ENCODE assay signal across 34 cellular contexts in the genomic region with DNA sequence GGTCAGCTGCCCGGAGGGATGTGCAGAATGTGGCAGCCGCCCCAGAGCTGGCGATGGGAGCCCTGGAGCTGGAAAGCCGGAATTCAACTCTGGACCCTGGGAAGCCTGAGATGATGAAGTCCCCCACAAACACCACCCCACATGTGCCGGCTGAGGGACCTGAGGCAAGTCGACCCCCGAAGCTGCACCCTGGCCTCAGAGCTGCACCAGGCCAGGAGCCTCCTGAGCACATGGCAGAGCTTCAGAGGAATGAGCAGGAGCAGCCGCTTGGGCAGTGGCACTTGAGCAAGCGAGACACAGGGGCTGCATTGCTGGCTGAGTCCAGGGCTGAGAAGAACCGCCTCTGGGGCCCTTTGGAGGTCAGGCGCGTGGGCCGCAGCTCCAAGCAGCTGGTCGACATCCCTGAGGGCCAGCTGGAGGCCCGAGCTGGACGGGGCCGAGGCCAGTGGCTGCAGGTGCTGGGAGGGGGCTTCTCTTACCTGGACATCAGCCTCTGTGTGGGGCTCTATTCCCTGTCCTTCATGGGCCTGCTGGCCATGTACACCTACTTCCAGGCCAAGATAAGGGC. TPM values are rescaled to one million over a fixed set of nuclear protein-coding genes. Genes with fewer than 3 reads are reported as not detected.
"Had no signal": no experiment of that assay in that cellular context is flagged by ENCODE, and none has a peak within 500 bp of the region (broad histone marks: within the 10 kb centered on the region; RNA-seq: fewer than 3 reads in every experiment).

No MANE protein-coding gene starts in this region.

- H3K4me1 ChIP-seq: body of pancreas, colonic mucosa had no signal

- H3K9me3 ChIP-seq: adrenal gland, body of pancreas, colonic mucosa, esophagus squamous epithelium had no signal

- DNase-seq: activated CD4-positive, alpha-beta memory T cell treated with anti-CD3 and anti-CD28 coated beads for 36 hours; activated CD4-positive, alpha-beta T cell treated with anti-CD3 and anti-CD28 coated beads for 36 hours; activated CD4-positive, alpha-beta T cell treated with anti-CD3 and anti-CD28 coated beads, Interleukin-2, amount 10 ng/mL, durations not matched to agents 24 days and 14 days; activated CD4-positive, CD25-positive, alpha-beta regulatory T cell; activated CD4-positive, CD25-positive, alpha-beta regulatory T cell treated with anti-CD3 and anti-CD28 coated beads, Interleukin-2, amount 50 U/mL, for 72 hours; activated CD8-positive, alpha-beta memory T cell treated with anti-CD3 and anti-CD28 coated beads, Interleukin-2, amount 10 ng/mL, durations not matched to agents 7 days and 5 days; activated CD8-positive, alpha-beta memory T cell treated with anti-CD3 and anti-CD28 coated beads, Interleukin-2, amount 50 U/mL, for 4 hours; activated CD8-positive, alpha-beta T cell treated with anti-CD3 and anti-CD28 coated beads, Interleukin-2, amount 10 ng/mL, durations not matched to agents 7 days and 5 days; activated effector memory CD4-positive, alpha-beta T cell treated with anti-CD3 and anti-CD28 coated beads, Interleukin-2, amount 50 U/mL, for 16 hours; activated naive CD4-positive, alpha-beta T cell treated with anti-CD3 and anti-CD28 coated beads for 36 hours; activated naive CD8-positive, alpha-beta T cell treated with anti-CD3 and anti-CD28 coated beads for 36 hours; activated naive CD8-positive, alpha-beta T cell treated with anti-CD3 and anti-CD28 coated beads, Interleukin-2, amount 50 U/mL, for 24 hours; activated T-cell treated with anti-CD3 and anti-CD28 coated beads, Interleukin-2, amount 50 U/mL, for 1 hour; activated T-cell treated with anti-CD3 and anti-CD28 coated beads, Interleukin-2, amount 50 U/mL, for 48 hours; adrenal gland; aorta; body of pancreas; caudate nucleus; cerebellar nuclear complex; colonic mucosa; effector CD8-positive, alpha-beta T cell; esophagus squamous epithelium; head of caudate nucleus; T-helper 1 cell; T-helper 17 cell had no signal

- H3K4me1 Mint-ChIP-seq: activated CD4-positive, alpha-beta T cell treated with anti-CD3 and anti-CD28 coated beads for 36 hours; activated naive CD4-positive, alpha-beta T cell treated with anti-CD3 and anti-CD28 coated beads, Interleukin-2, amount 50 U/mL, for 24 hours; activated naive CD8-positive, alpha-beta T cell treated with anti-CD3 and anti-CD28 coated beads for 36 hours had no signal

- ATAC-seq: activated CD4-positive, alpha-beta T cell treated with anti-CD3 and anti-CD28 coated beads for 36 hours; activated CD8-positive, alpha-beta memory T cell treated with anti-CD3 and anti-CD28 coated beads, Interleukin-2, amount 10 ng/mL, durations not matched to agents 7 days and 5 days; activated CD8-positive, alpha-beta T cell treated with anti-CD3 and anti-CD28 coated beads, Interleukin-2, amount 10 ng/mL, durations not matched to agents 7 days and 5 days; activated naive CD8-positive, alpha-beta T cell treated with anti-CD3 and anti-CD28 coated beads, Interleukin-2, amount 50 U/mL, for 24 hours; body of pancreas; T-helper 17 cell had no signal

- H3K9me3 Mint-ChIP-seq: activated CD4-positive, alpha-beta memory T cell treated with anti-CD3 and anti-CD28 coated beads for 36 hours; activated CD4-positive, alpha-beta T cell treated with anti-CD3 and anti-CD28 coated beads, Interleukin-2, amount 10 ng/mL, durations not matched to agents 24 days and 14 days; activated naive CD4-positive, alpha-beta T cell treated with anti-CD3 and anti-CD28 coated beads for 36 hours; activated naive CD4-positive, alpha-beta T cell treated with anti-CD3 and anti-CD28 coated beads, Interleukin-2, amount 50 U/mL, for 24 hours; activated naive CD8-positive, alpha-beta T cell treated with anti-CD3 and anti-CD28 coated beads for 36 hours; activated naive CD8-positive, alpha-beta T cell treated with anti-CD3 and anti-CD28 coated beads, Interleukin-2, amount 50 U/mL, for 24 hours; activated T-helper 1 cell treated with anti-CD3 and anti-CD28 coated beads, Interleukin-12 subunit alpha, Interleukin-12 subunit beta, Interleukin-2, Interleukin-4 antibody, amounts not matched to agents 30 ng/mL and 10 ng/mL and 1 ng/mL, durations not matched to agents 14 hours and 24 hours and 36 hours; activated T-helper 2 cell treated with anti-CD3 and anti-CD28 coated beads, Interferon-gamma antibody, Interleukin-2, Interleukin-4, amounts not matched to agents 10 μg/mL and 5 μg/mL and 100 μg/mL, durations not matched to agents 14 hours and 24 hours and 36 hours had no signal

- H3K27me3 Mint-ChIP-seq: activated CD4-positive, alpha-beta memory T cell treated with anti-CD3 and anti-CD28 coated beads for 36 hours; activated CD4-positive, alpha-beta T cell treated with anti-CD3 and anti-CD28 coated beads for 36 hours; activated CD4-positive, alpha-beta T cell treated with anti-CD3 and anti-CD28 coated beads, Interleukin-2, amount 10 ng/mL, durations not matched to agents 24 days and 14 days; activated CD8-positive, alpha-beta memory T cell treated with anti-CD3 and anti-CD28 coated beads, Interleukin-2, amount 10 ng/mL, durations not matched to agents 7 days and 5 days; activated naive CD4-positive, alpha-beta T cell treated with anti-CD3 and anti-CD28 coated beads, Interleukin-2, amount 50 U/mL, for 24 hours; activated naive CD8-positive, alpha-beta T cell treated with anti-CD3 and anti-CD28 coated beads for 36 hours; activated naive CD8-positive, alpha-beta T cell treated with anti-CD3 and anti-CD28 coated beads, Interleukin-2, amount 50 U/mL, for 24 hours; T-helper 17 cell had no signal

- FAIRE-seq: endometrium, endothelial cell of umbilical vein, frontal cortex had no signal

- H3K27me3 ChIP-seq: adrenal gland, body of pancreas, colonic mucosa, esophagus squamous epithelium had no signal

- H3K27ac Mint-ChIP-seq: activated CD4-positive, alpha-beta memory T cell treated with anti-CD3 and anti-CD28 coated beads for 36 hours; activated CD4-positive, alpha-beta T cell treated with anti-CD3 and anti-CD28 coated beads for 36 hours; activated CD4-positive, alpha-beta T cell treated with anti-CD3 and anti-CD28 coated beads, Interleukin-2, amount 10 ng/mL, durations not matched to agents 24 days and 14 days; activated CD8-positive, alpha-beta memory T cell treated with anti-CD3 and anti-CD28 coated beads, Interleukin-2, amount 10 ng/mL, durations not matched to agents 7 days and 5 days; activated CD8-positive, alpha-beta T cell treated with anti-CD3 and anti-CD28 coated beads, Interleukin-2, amount 10 ng/mL, durations not matched to agents 7 days and 5 days; activated naive CD4-positive, alpha-beta T cell treated with anti-CD3 and anti-CD28 coated beads for 36 hours; activated naive CD4-positive, alpha-beta T cell treated with anti-CD3 and anti-CD28 coated beads, Interleukin-2, amount 50 U/mL, for 24 hours; activated naive CD8-positive, alpha-beta T cell treated with anti-CD3 and anti-CD28 coated beads for 36 hours; activated naive CD8-positive, alpha-beta T cell treated with anti-CD3 and anti-CD28 coated beads, Interleukin-2, amount 50 U/mL, for 24 hours; activated T-helper 1 cell treated with anti-CD3 and anti-CD28 coated beads, Interleukin-12 subunit alpha, Interleukin-12 subunit beta, Interleukin-2, Interleukin-4 antibody, amounts not matched to agents 30 ng/mL and 10 ng/mL and 1 ng/mL, durations not matched to agents 14 hours and 24 hours and 36 hours; activated T-helper 2 cell treated with anti-CD3 and anti-CD28 coated beads, Interferon-gamma antibody, Interleukin-2, Interleukin-4, amounts not matched to agents 10 μg/mL and 5 μg/mL and 100 μg/mL, durations not matched to agents 14 hours and 24 hours and 36 hours; T-helper 17 cell had no signal

- H3K4me3 Mint-ChIP-seq: activated CD4-positive, alpha-beta memory T cell treated with anti-CD3 and anti-CD28 coated beads for 36 hours; activated CD4-positive, alpha-beta T cell treated with anti-CD3 and anti-CD28 coated beads for 36 hours; activated CD4-positive, alpha-beta T cell treated with anti-CD3 and anti-CD28 coated beads, Interleukin-2, amount 10 ng/mL, durations not matched to agents 24 days and 14 days; activated CD8-positive, alpha-beta memory T cell treated with anti-CD3 and anti-CD28 coated beads, Interleukin-2, amount 10 ng/mL, durations not matched to agents 7 days and 5 days; activated CD8-positive, alpha-beta T cell treated with anti-CD3 and anti-CD28 coated beads, Interleukin-2, amount 10 ng/mL, durations not matched to agents 7 days and 5 days; activated naive CD4-positive, alpha-beta T cell treated with anti-CD3 and anti-CD28 coated beads for 36 hours; activated naive CD4-positive, alpha-beta T cell treated with anti-CD3 and anti-CD28 coated beads, Interleukin-2, amount 50 U/mL, for 24 hours; activated naive CD8-positive, alpha-beta T cell treated with anti-CD3 and anti-CD28 coated beads for 36 hours; activated naive CD8-positive, alpha-beta T cell treated with anti-CD3 and anti-CD28 coated beads, Interleukin-2, amount 50 U/mL, for 24 hours; activated T-helper 1 cell treated with anti-CD3 and anti-CD28 coated beads, Interleukin-12 subunit alpha, Interleukin-12 subunit beta, Interleukin-2, Interleukin-4 antibody, amounts not matched to agents 30 ng/mL and 10 ng/mL and 1 ng/mL, durations not matched to agents 14 hours and 24 hours and 36 hours; T-helper 17 cell had no signal

- H3K27ac ChIP-seq: adrenal gland, body of pancreas, colonic mucosa, epithelial cell of prostate, esophagus squamous epithelium had no signal

- H3K4me3 ChIP-seq: adrenal gland, body of pancreas, colonic mucosa, esophagus squamous epithelium had no signal

- H3K36me3 Mint-ChIP-seq: activated CD8-positive, alpha-beta memory T cell treated with anti-CD3 and anti-CD28 coated beads, Interleukin-2, amount 10 ng/mL, durations not matched to agents 7 days and 5 days had no signal

RNA-seq across cellular contexts. Expression of gene LHX4, which starts 33.5 kb away (rescaled TPM):
- total RNA-seq: activated CD4-positive, alpha-beta memory T cell treated with anti-CD3 and anti-CD28 coated beads for 36 hours; activated CD4-positive, alpha-beta T cell treated with anti-CD3 and anti-CD28 coated beads for 36 hours; activated CD4-positive, alpha-beta T cell treated with anti-CD3 and anti-CD28 coated beads, Interleukin-2, amount 10 ng/mL, durations not matched to agents 24 days and 14 days; activated CD8-positive, alpha-beta memory T cell treated with anti-CD3 and anti-CD28 coated beads for 36 hours; activated CD8-positive, alpha-beta memory T cell treated with anti-CD3 and anti-CD28 coated beads, Interleukin-2, amount 10 ng/mL, durations not matched to agents 7 days and 5 days; activated CD8-positive, alpha-beta T cell treated with anti-CD3 and anti-CD28 coated beads, Interleukin-2, amount 10 ng/mL, durations not matched to agents 7 days and 5 days; activated naive CD4-positive, alpha-beta T cell treated with anti-CD3 and anti-CD28 coated beads for 36 hours; activated naive CD8-positive, alpha-beta T cell treated with anti-CD3 and anti-CD28 coated beads for 36 hours; activated T-helper 1 cell treated with anti-CD3 and anti-CD28 coated beads, Interleukin-12 subunit alpha, Interleukin-12 subunit beta, Interleukin-2, Interleukin-4 antibody, amounts not matched to agents 30 ng/mL and 10 ng/mL and 1 ng/mL, durations not matched to agents 14 hours and 24 hours and 36 hours; activated T-helper 2 cell treated with anti-CD3 and anti-CD28 coated beads, Interferon-gamma antibody, Interleukin-2, Interleukin-4, amounts not matched to agents 10 μg/mL and 5 μg/mL and 100 μg/mL, durations not matched to agents 14 hours and 24 hours and 36 hours; adrenal gland; aorta; body of pancreas; dermis microvascular lymphatic vessel endothelial cell; endothelial cell of umbilical vein; frontal cortex; T-helper 17 cell had no signal
- polyA plus RNA-seq: adrenal gland, endothelial cell of umbilical vein had no signal
